In the genomic region with DNA sequence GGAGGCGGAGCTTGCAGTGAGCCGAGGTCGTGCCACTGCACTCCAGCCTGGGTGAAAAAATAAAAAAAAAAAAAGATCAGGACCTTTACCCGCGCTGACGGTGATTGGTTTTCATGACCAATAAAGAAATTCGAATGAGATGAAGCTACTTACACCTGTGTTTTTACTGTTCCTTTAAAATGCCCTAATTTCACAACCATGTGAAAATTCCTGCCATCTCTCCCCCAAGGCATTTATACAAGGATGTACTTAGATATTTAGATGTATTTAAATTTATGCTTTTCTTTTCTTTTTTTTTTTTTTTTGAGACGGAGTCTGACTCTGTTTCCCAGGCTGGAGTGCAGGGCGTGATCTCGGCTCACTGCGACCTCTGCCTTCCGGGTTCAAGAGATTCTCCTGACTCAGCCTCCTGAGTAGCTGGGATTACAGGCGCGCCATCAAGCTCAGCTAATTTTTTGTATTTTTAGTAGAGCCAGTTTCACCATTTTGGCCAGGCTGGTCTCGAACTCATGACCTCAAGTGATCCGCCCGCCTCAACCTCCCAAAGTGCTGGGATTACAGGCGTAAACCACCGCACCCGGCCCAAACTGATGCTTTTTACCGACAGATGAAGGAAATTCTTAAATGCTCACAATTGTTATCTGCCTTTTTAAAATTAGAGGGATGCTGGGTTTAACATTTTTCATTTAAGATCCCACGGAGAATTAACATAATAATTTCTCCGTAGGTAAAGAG, we compare ENCODE assay signal across 9 cellular contexts. TPM values are rescaled to one million over a fixed set of nuclear protein-coding genes. Genes with fewer than 3 reads are reported as not detected.
DNase-seq lines count a peak whose midpoint lies in the region; ATAC-seq and TF ChIP-seq lines count a peak whose summit lies in the region.
"Had no signal": no experiment of that assay in that cellular context is flagged by ENCODE, and none has a peak within 500 bp of the region (broad histone marks: within the 10 kb centered on the region; RNA-seq: fewer than 3 reads in every experiment).

No MANE protein-coding gene starts in this region.

- H3K4me2 ChIP-seq in MM.1S (ENCODE audit: low read depth, low read length) = peak overlapping the region; percentile 53; the same call in 1 of the 2 replicates

- H3K4me1 Mint-ChIP-seq in CD4-positive, CD25-positive, alpha-beta regulatory T cell = peaks cover 5 to 32% (median 12%) of the 10 kb centered on the region in 4 donors
- peaks cover 21% of the 10 kb centered on the region for H3K4me1 Mint-ChIP-seq in central memory CD8-positive, alpha-beta T cell

- H3K27me3 Mint-ChIP-seq in CD4-positive, CD25-positive, alpha-beta regulatory T cell = no peaks in the 10 kb centered on the region
- H3K27me3 Mint-ChIP-seq in central memory CD8-positive, alpha-beta T cell = no peaks in the 10 kb centered on the region

- H4K20me1 ChIP-seq in MM.1S (ENCODE audit: insufficient read depth, low read length) = no peaks in the 10 kb centered on the region

- no peaks in the 10 kb centered on the region for H3K9me2 ChIP-seq in MM.1S (replicated peaks; ENCODE audit: insufficient read depth, low read length)

- peaks cover 30% of the 10 kb centered on the region for H3K4me1 ChIP-seq in CD4-positive, CD25-positive, alpha-beta regulatory T cell (ENCODE audit: control insufficient read depth, insufficient read depth, low read length, poor library complexity, severe bottlenecking)
- peaks cover 6% of the 10 kb centered on the region; the same call in 1 of the 2 replicates for H3K4me1 ChIP-seq in MM.1S (ENCODE audit: low read length)

- H3K27me3 ChIP-seq in CD4-positive, CD25-positive, alpha-beta regulatory T cell (ENCODE audit: control insufficient read depth, insufficient read depth, low read length) = no peaks in the 10 kb centered on the region
- no peaks in the 10 kb centered on the region for H3K27me3 ChIP-seq in MM.1S (replicated peaks; ENCODE audit: insufficient read depth, low read length)

- peak overlapping the region; percentile 100 for H3K27ac ChIP-seq in CD4-positive, CD25-positive, alpha-beta regulatory T cell (ENCODE audit: insufficient read depth, low read length, poor library complexity, severe bottlenecking)
- no peak overlapping the region for H3K27ac ChIP-seq in MM.1S (ENCODE audit: low read length)

- no peak overlapping the region for H3K9ac ChIP-seq in MM.1S (ENCODE audit: low read length)

- H3K36me3 ChIP-seq in CD4-positive, CD25-positive, alpha-beta regulatory T cell (ENCODE audit: control insufficient read depth, insufficient read depth, low read length) = no peaks in the 10 kb centered on the region
- H3K36me3 ChIP-seq in MM.1S (replicated peaks; ENCODE audit: insufficient read depth, low read length) = no peaks in the 10 kb centered on the region

- no peaks in the 10 kb centered on the region for H3K79me2 ChIP-seq in MM.1S (ENCODE audit: low read length)

- H2AFZ ChIP-seq in MM.1S (ENCODE audit: low read length) = peak overlapping the region; percentile 62; the same call in 1 of the 2 replicates

- DNase-seq in CD4-positive, CD25-positive, alpha-beta regulatory T cell = no peak
- DNase-seq in MM.1S (no peak), posterior vena cava (ENCODE audit: low spot score) (peak; percentile 47), GM10266 (ENCODE audit: extremely low spot score) (no peak), AG08395 (ENCODE audit: low spot score) (no peak), GM19240 (ENCODE audit: insufficient read length, low spot score) (no peak)
- DNase-seq in central memory CD8-positive, alpha-beta T cell (ENCODE audit: low spot score in 2 of 2) = no peak
- DNase-seq in activated CD4-positive, CD25-positive, alpha-beta regulatory T cell treated with anti-CD3 and anti-CD28 coated beads, Interleukin-2, amount 50 U/mL, for 72 hours = no peak

- H3F3A ChIP-seq in MM.1S (ENCODE audit: insufficient read depth, low read length) = peaks cover 10% of the 10 kb centered on the region

- no peak for ATAC-seq in CD4-positive, CD25-positive, alpha-beta regulatory T cell (ENCODE audit: low read depth in 2 of 2)
- ATAC-seq in central memory CD8-positive, alpha-beta T cell (replicated peaks; ENCODE audit: extremely low read depth, poor library complexity, severe bottlenecking) = no peak

- H3K4me3 ChIP-seq in CD4-positive, CD25-positive, alpha-beta regulatory T cell (ENCODE audit: low read depth, low read length) = no peak overlapping the region
- peak overlapping the region; percentile 72 for H3K4me3 ChIP-seq in MM.1S (ENCODE audit: low read length)

- peaks cover 7% of the 10 kb centered on the region for H3K36me3 Mint-ChIP-seq in CD4-positive, CD25-positive, alpha-beta regulatory T cell
- H3K36me3 Mint-ChIP-seq in central memory CD8-positive, alpha-beta T cell (ENCODE audit: insufficient read depth) = peaks cover 21% of the 10 kb centered on the region

- TF ChIP-seq CTCF in MM.1S (IDR thresholded peaks at IDR 0.05; ENCODE audit: low read length) = no peak
- TF ChIP-seq CTCF in GM10266 (IDR thresholded peaks at IDR 0.05; ENCODE audit: control insufficient read depth, insufficient read depth, low read depth, missing control alignments) = no peak

- peak overlapping the region; percentile 88 to 92 (median 90) for H3K4me3 Mint-ChIP-seq in CD4-positive, CD25-positive, alpha-beta regulatory T cell
- H3K4me3 Mint-ChIP-seq in central memory CD8-positive, alpha-beta T cell = peak overlapping the region; percentile 87

- intact Hi-C loops in posterior vena cava (cut with DNase I) = no loop called here

- H3K27ac Mint-ChIP-seq in CD4-positive, CD25-positive, alpha-beta regulatory T cell = peak overlapping the region in 2 of 3 donors; percentile 100
- H3K27ac Mint-ChIP-seq in central memory CD8-positive, alpha-beta T cell (ENCODE audit: low read depth) = peak overlapping the region; percentile 99

- no peaks in the 10 kb centered on the region for H3K9me3 ChIP-seq in CD4-positive, CD25-positive, alpha-beta regulatory T cell (ENCODE audit: control insufficient read depth in 2 of 2, low read length in 2 of 2)
- no peaks in the 10 kb centered on the region for H3K9me3 ChIP-seq in MM.1S (replicated peaks; ENCODE audit: insufficient read depth, low read length)

- no peaks in the 10 kb centered on the region for H3K9me3 Mint-ChIP-seq in CD4-positive, CD25-positive, alpha-beta regulatory T cell
- H3K9me3 Mint-ChIP-seq in central memory CD8-positive, alpha-beta T cell = no peaks in the 10 kb centered on the region
- H3K9me3 Mint-ChIP-seq: nephron progenitor cell had no signal

RNA-seq across cellular contexts. Expression of gene PHYH, which starts 3.1 kb away (rescaled TPM):
- 11.0 TPM for total RNA-seq in CD4-positive, CD25-positive, alpha-beta regulatory T cell
- polyA plus RNA-seq in CD4-positive, CD25-positive, alpha-beta regulatory T cell = 10 to 100 TPM; 10.2 to 13.7 (median 12.3) TPM
- total RNA-seq in posterior vena cava = 10 to 100 TPM; 26.7 to 35.1 TPM

RNA-seq across cellular contexts. Expression of gene SEPHS1, which starts 45.1 kb away (rescaled TPM):
- 26.6 TPM for total RNA-seq in CD4-positive, CD25-positive, alpha-beta regulatory T cell
- polyA plus RNA-seq in CD4-positive, CD25-positive, alpha-beta regulatory T cell = 10 to 100 TPM; 14.6 to 22.2 (median 17.6) TPM
- total RNA-seq in posterior vena cava = 10 to 100 TPM; 29.7 to 30.7 TPM
